In genomic region chr6:24549158-24549557, GRCh38 we compare ENCODE assay signal across 2 cellular contexts.
TF ChIP-seq lines count a peak whose summit lies in the region.

No MANE protein-coding gene starts in this region.

TF ChIP-seq in HepG2, 621 proteins besides CTCF, POLR2A, EP300 and RAD21:
- TF ChIP-seq ZNF362 (CRISPR knock-in tag; IDR thresholded peaks at IDR 0.05; ENCODE audit: borderline replicate concordance) (peak; percentile 51; the same call in 1 of the 2 replicates), ZNF383 (CRISPR knock-in tag; IDR thresholded peaks at IDR 0.05; ENCODE audit: borderline replicate concordance) (no peak)
TF ChIP-seq in HepG2: peak in this region for 1.

TF ChIP-seq in HEK293, 187 proteins besides CTCF, POLR2A, EP300 and RAD21:
- no peak for TF ChIP-seq SETDB1 (IDR thresholded peaks at IDR 0.05; ENCODE audit: insufficient read length, low read length)
- TF ChIP-seq, protein P1, sequence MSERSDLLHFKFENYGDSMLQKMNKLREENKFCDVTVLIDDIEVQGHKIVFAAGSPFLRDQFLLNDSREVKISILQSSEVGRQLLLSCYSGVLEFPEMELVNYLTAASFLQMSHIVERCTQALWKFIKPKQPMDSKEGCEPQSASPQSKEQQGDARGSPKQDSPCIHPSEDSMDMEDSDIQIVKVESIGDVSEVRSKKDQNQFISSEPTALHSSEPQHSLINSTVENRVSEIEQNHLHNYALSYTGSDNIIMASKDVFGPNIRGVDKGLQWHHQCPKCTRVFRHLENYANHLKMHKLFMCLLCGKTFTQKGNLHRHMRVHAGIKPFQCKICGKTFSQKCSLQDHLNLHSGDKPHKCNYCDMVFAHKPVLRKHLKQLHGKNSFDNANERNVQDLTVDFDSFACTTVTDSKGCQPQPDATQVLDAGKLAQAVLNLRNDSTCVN (tag by site-specific recombination; optimal IDR thresholded peaks at IDR 0.05): no peak
- peak; percentile 60 for TF ChIP-seq PRDM10 (tag by site-specific recombination; IDR thresholded peaks at IDR 0.05)
